In genomic region chr1:117059678-117060440, GRCh38 we compare ENCODE assay signal across 8 cellular contexts.
DNase-seq lines count a peak whose midpoint lies in the region; ATAC-seq and TF ChIP-seq lines count a peak whose summit lies in the region.

Gene TTF2 (plus strand): TSS chr1:117060326. CDS start chr1:117060347, 21 bp downstream.

- H3K4me3 ChIP-seq in AG10803 (ENCODE audit: low read length): peak within 1 kb of the TSS; percentile 88

- peak; percentile 12; the same call in 1 of the 2 replicates for TF ChIP-seq CTCF in AG10803 (conservative IDR thresholded peaks at IDR 0.05; ENCODE audit: low read length)

- DNase-seq in AG10803 (ENCODE audit: low read depth) (peak; percentile 96), NCI-H345 treated with DMSO at 0.1 percent for 48 hours (lab: John Stamatoyannopoulos, UW; ENCODE audit: unreplicated experiment) (peak; percentile 99), cerebellar cortex (ENCODE audit: low spot score) (peak; percentile 99), islet precursor cell (peak; percentile 100)
- peak; percentile 86 to 97 (median 90) for DNase-seq in activated CD4-positive, CD25-positive, alpha-beta regulatory T cell (lab: John Stamatoyannopoulos, UW)
- DNase-seq in stimulated activated CD4-positive, alpha-beta T cell treated with anti-CD3 and anti-CD28 coated beads, Interleukin-12 subunit alpha, Interleukin-12 subunit beta, amount 100 ng/mL, for 48 hours (ENCODE audit: low read depth in 2 of 3, low spot score in 1 of 3): peak; percentile 94 to 96 (median 95)

- ATAC-seq in GM19035 (IDR thresholded peaks at IDR 0.05; ENCODE audit: unreplicated experiment) (peak; percentile 91), HG03342 (IDR thresholded peaks at IDR 0.05; ENCODE audit: unreplicated experiment) (peak; percentile 94)

Comparison
In these comparisons a context has a peak if more than half of its experiments do, and no peak if none do; other contexts are left out.
1. Peak in every context shown above with its lines: DNase-seq, ATAC-seq and H3K4me3 ChIP-seq.